15 cellular contexts compared by ENCODE assay signal in genomic region chr6:1869766-1870165, GRCh38.
A peak's percentile ranks its signal among the peaks of the same experiment; 100 is the strongest.
DNase-seq lines count a peak whose midpoint lies in the region; ATAC-seq and TF ChIP-seq lines count a peak whose summit lies in the region.
"Had no signal": no experiment of that assay in that cellular context is flagged by ENCODE, and none has a peak within 500 bp of the region (broad histone marks: within the 10 kb centered on the region; RNA-seq: fewer than 3 reads in every experiment).

No MANE protein-coding gene starts in this region.

- in situ Hi-C loops in transverse colon (cut with MboI; ENCODE audit: low pct_ligation_motif_present in 1 of 4, low pct_unique_long_range_greater_than_20kb in 1 of 4, low sequenced_read_pairs in 3 of 4), result no loop called here

- no peak for TF ChIP-seq POLR2A in transverse colon (IDR thresholded peaks at IDR 0.05)

- H3K9me2 ChIP-seq in GM23338 (ENCODE audit: insufficient read depth), result no peaks in the 10 kb centered on the region
- H3K9me2 ChIP-seq in SU-DHL-6 (replicated peaks; ENCODE audit: insufficient read depth, low read length), result no peaks in the 10 kb centered on the region

- H3K36me3 ChIP-seq in GM23338 (ENCODE audit: insufficient read depth), result no peaks in the 10 kb centered on the region
- no peaks in the 10 kb centered on the region for H3K36me3 ChIP-seq in SU-DHL-6 (ENCODE audit: low read length)
- H3K36me3 ChIP-seq in tibial artery, result no peaks in the 10 kb centered on the region
- no peaks in the 10 kb centered on the region for H3K36me3 ChIP-seq in transverse colon
- H3K36me3 ChIP-seq: BLaER1, SJCRH30 had no signal

- H3K79me2 ChIP-seq in GM23338 (replicated peaks; ENCODE audit: insufficient read depth) (no peaks in the 10 kb centered on the region), SU-DHL-6 (ENCODE audit: insufficient read depth, low read length) (no peaks in the 10 kb centered on the region)

- H3K4me3 ChIP-seq in GM23338 (no peak overlapping the region), SU-DHL-6 (ENCODE audit: insufficient read depth, low read length, poor library complexity, severe bottlenecking) (peak overlapping the region; percentile 30), tibial artery (no peak overlapping the region), transverse colon (no peak overlapping the region)
- H3K4me3 ChIP-seq: BLaER1, SJCRH30 had no signal

- no peak for TF ChIP-seq EP300 in transverse colon (IDR thresholded peaks at IDR 0.05; ENCODE audit: low read depth)

- H3K27me3 Mint-ChIP-seq in GM23338 (ENCODE audit: insufficient read depth, low read depth, poor library complexity), result peaks cover 1% of the 10 kb centered on the region
- H3K27me3 Mint-ChIP-seq: T-cell had no signal

- H3K4me1 Mint-ChIP-seq in GM23338, result peaks cover 64% of the 10 kb centered on the region
- H3K4me1 Mint-ChIP-seq: T-cell had no signal

- no peak for DNase-seq in GM23338 (ENCODE audit: low spot score)
- peak; percentile 67 for DNase-seq in islet precursor cell
- DNase-seq in tibial artery, result no peak
- no peak for DNase-seq in mucosa of gallbladder (ENCODE audit: low spot score)
- no peak for DNase-seq in transverse colon
- no peak for DNase-seq in DMS 273 (lab: John Stamatoyannopoulos, UW; ENCODE audit: unreplicated experiment)
- DNase-seq: DMS53, NCI-H2029, NCI-H524, OCI-M1, SJCRH30, T-cell had no signal

- no peak overlapping the region for H3K4me3 Mint-ChIP-seq in GM23338
- H3K4me3 Mint-ChIP-seq: T-cell had no signal

- H3K9me3 ChIP-seq in SU-DHL-6 (ENCODE audit: insufficient read depth, low read length) (no peaks in the 10 kb centered on the region), tibial artery (no peaks in the 10 kb centered on the region), transverse colon (no peaks in the 10 kb centered on the region)
- H3K9me3 ChIP-seq: BLaER1, SJCRH30 had no signal

- H3K27me3 ChIP-seq in GM23338 (ENCODE audit: insufficient read depth) (no peaks in the 10 kb centered on the region), SU-DHL-6 (ENCODE audit: low read length) (no peaks in the 10 kb centered on the region), tibial artery (no peaks in the 10 kb centered on the region), transverse colon (no peaks in the 10 kb centered on the region)
- H3K27me3 ChIP-seq: BLaER1, SJCRH30 had no signal

- no peak overlapping the region for H2AFZ ChIP-seq in GM23338
- peak overlapping the region; percentile 17 for H2AFZ ChIP-seq in SU-DHL-6 (ENCODE audit: low read depth, low read length, severe bottlenecking)

- peak overlapping the region; percentile 39; the same call in 1 of the 2 replicates for H3K27ac Mint-ChIP-seq in GM23338
- H3K27ac Mint-ChIP-seq: T-cell had no signal

- no peaks in the 10 kb centered on the region for H3K36me3 Mint-ChIP-seq in GM23338 (ENCODE audit: low read depth)
- H3K36me3 Mint-ChIP-seq: T-cell had no signal

- peak overlapping the region; percentile 45; the same call in 1 of the 2 replicates for H3K27ac ChIP-seq in GM23338 (ENCODE audit: low read depth)
- peak overlapping the region; percentile 94 for H3K27ac ChIP-seq in SU-DHL-6 (ENCODE audit: low read depth, low read length)
- peak overlapping the region; percentile 51 to 79 for H3K27ac ChIP-seq in tibial artery
- H3K27ac ChIP-seq in transverse colon, result no peak overlapping the region
- H3K27ac ChIP-seq: BLaER1, RWPE1, SJCRH30 had no signal

- H4K20me1 ChIP-seq in GM23338 (replicated peaks; ENCODE audit: insufficient read depth) (no peaks in the 10 kb centered on the region), SU-DHL-6 (ENCODE audit: low read depth, low read length) (no peaks in the 10 kb centered on the region)
- H4K20me1 ChIP-seq: BLaER1 had no signal

- H3K9ac ChIP-seq in SU-DHL-6 (ENCODE audit: low read length), result peak overlapping the region; percentile 60
- H3K9ac ChIP-seq: BLaER1 had no signal

- H3K4me2 ChIP-seq in GM23338 (peak overlapping the region; percentile 56), SU-DHL-6 (ENCODE audit: low read depth, low read length, poor library complexity, severe bottlenecking) (peak overlapping the region; percentile 78)
- H3K4me2 ChIP-seq: BLaER1 had no signal

- H3F3A ChIP-seq in GM23338 (replicated peaks; ENCODE audit: low read depth) (no peaks in the 10 kb centered on the region), SU-DHL-6 (ENCODE audit: insufficient read depth) (peaks cover 56% of the 10 kb centered on the region)

- no peak for TF ChIP-seq CTCF in GM23338 (conservative IDR thresholded peaks at IDR 0.05; ENCODE audit: low read depth in 2 of 2)
- no peak for TF ChIP-seq CTCF in SU-DHL-6 (IDR thresholded peaks at IDR 0.05; ENCODE audit: insufficient read depth, low read length, poor library complexity, severe bottlenecking)
- no peak for TF ChIP-seq CTCF in tibial artery (IDR thresholded peaks at IDR 0.05)
- TF ChIP-seq CTCF in transverse colon (IDR thresholded peaks at IDR 0.05), result no peak

- H3K9me3 Mint-ChIP-seq in GM23338, result no peaks in the 10 kb centered on the region
- H3K9me3 Mint-ChIP-seq: T-cell had no signal

- 96% methylated on average over 6 of the region's 6 CpGs; no CpG with 5 or more reads in 1 of the 2 donors for WGBS in transverse colon (ENCODE audit: low coverage in 1 of 2), 2 donors

- H3K4me1 ChIP-seq in GM23338 (ENCODE audit: insufficient read depth), result peaks cover 55% of the 10 kb centered on the region
- peaks cover 0 to 45% (median 16%) of the 10 kb centered on the region in 4 donors for H3K4me1 ChIP-seq in tibial artery
- H3K4me1 ChIP-seq in transverse colon, result peaks cover 0 to 4% (median 0%) of the 10 kb centered on the region in 4 donors

- ATAC-seq in GM23338, result peak; percentile 12

- intact Hi-C loops in tibial artery (cut with DNase I; ENCODE audit: low total_unique reads), result no loop called here
- intact Hi-C loops in transverse colon (cut with DNase I; ENCODE audit: low total_unique reads), result no loop called here

TF ChIP-seq in GM23338, 12 proteins besides CTCF, POLR2A, EP300 and RAD21 (continues in another document):
- TF ChIP-seq ZNF114 (CRISPR knock-in tag; IDR thresholded peaks at IDR 0.05) (no peak), REST (IDR thresholded peaks at IDR 0.05; ENCODE audit: unreplicated experiment) (no peak), JUNB (IDR thresholded peaks at IDR 0.05; ENCODE audit: unreplicated experiment) (no peak), STAT1 (IDR thresholded peaks at IDR 0.05; ENCODE audit: unreplicated experiment) (no peak)

Comparison
In these comparisons a context has a peak if more than half of its experiments do, and no peak if none do; other contexts are left out.
1. H3K27ac ChIP-seq: peak in GM23338 (single experiment), SU-DHL-6 (single experiment) and tibial artery (2 of 2); none in transverse colon (0 of 4).